Comparison of ENCODE assay signal across 15 cellular contexts in genomic region chr13:44075113-44075512, GRCh38.
DNase-seq lines count a peak whose midpoint lies in the region; ATAC-seq and TF ChIP-seq lines count a peak whose summit lies in the region.
"Had no signal": no experiment of that assay in that cellular context is flagged by ENCODE, and none has a peak within 500 bp of the region (broad histone marks: within the 10 kb centered on the region; RNA-seq: fewer than 3 reads in every experiment).

No MANE protein-coding gene starts in this region.

- no peaks in the 10 kb centered on the region for H3K9me2 ChIP-seq in PC-9 (ENCODE audit: insufficient read depth)

- CTCF ChIA-PET in PC-9 (lab: Charles Lee): no interaction called here

- H3F3A ChIP-seq in PC-9 (ENCODE audit: insufficient read depth, low read depth): no peaks in the 10 kb centered on the region

- TF ChIP-seq CTCF in left ventricle myocardium inferior (IDR thresholded peaks at IDR 0.05; ENCODE audit: borderline replicate concordance) (no peak), PC-9 (conservative IDR thresholded peaks at IDR 0.05) (no peak)

- no peak overlapping the region for H2AFZ ChIP-seq in PC-9

- no peaks in the 10 kb centered on the region for H3K79me2 ChIP-seq in PC-9 (ENCODE audit: low read depth)

- no TSS peak for BruUV-seq in PC-9 (replicated peaks; lab: Mats Ljungman, UMichigan)

- H3K4me2 ChIP-seq in PC-9: no peak overlapping the region

- POLR2A ChIA-PET in PC-9 (lab: Charles Lee; ENCODE audit: unreplicated experiment): no interaction called here

- peak; percentile 37 for ATAC-seq in Right ventricle myocardium inferior

- H3K9me3 ChIP-seq in left ventricle myocardium inferior (replicated peaks): peaks cover 20% of the 10 kb centered on the region
- H3K9me3 ChIP-seq in PC-9 (ENCODE audit: insufficient read depth, low read depth): no peaks in the 10 kb centered on the region; the same call in 1 of the 2 replicates

- H3K4me3 ChIP-seq in left ventricle myocardium inferior: no peak overlapping the region
- H3K4me3 ChIP-seq in PC-9: no peak overlapping the region

- H4K20me1 ChIP-seq in PC-9 (ENCODE audit: insufficient read depth): no peaks in the 10 kb centered on the region

- H3K36me3 ChIP-seq in left ventricle myocardium inferior (no peaks in the 10 kb centered on the region), PC-9 (ENCODE audit: low read depth) (no peaks in the 10 kb centered on the region)

- H3K27ac ChIP-seq in left ventricle myocardium inferior (replicated peaks) (no peak overlapping the region), PC-9 (no peak overlapping the region)
- H3K27ac ChIP-seq: 22Rv1 had no signal

- peak; percentile 43 for DNase-seq in DMS 273 (lab: John Stamatoyannopoulos, UW; ENCODE audit: unreplicated experiment)
- no peak for DNase-seq in DMS 273 treated with DMSO at 0.1 percent for 48 hours (lab: John Stamatoyannopoulos, UW)
- DNase-seq in Right ventricle myocardium inferior (ENCODE audit: missing footprints): no peak
- DNase-seq in left ventricle myocardium inferior: no peak
- DNase-seq in NCI-H446 treated with DMSO at 0.1 percent for 48 hours (lab: John Stamatoyannopoulos, UW): peak; percentile 92
- peak; percentile 3 for DNase-seq in iris pigment epithelial cell (ENCODE audit: low read depth)
- DNase-seq in PC-9: no peak
- DNase-seq in GM19240 (ENCODE audit: insufficient read length, low spot score): no peak
- DNase-seq: GDM1, H9, KG1, NCI-H1417 treated with DMSO at 0.1 percent for 48 hours, NCI-H2081, NCI-H524 had no signal

- peaks cover 11% of the 10 kb centered on the region for H3K4me1 ChIP-seq in left ventricle myocardium inferior
- H3K4me1 ChIP-seq in PC-9 (replicated peaks; ENCODE audit: insufficient read depth): no peaks in the 10 kb centered on the region

- no peaks in the 10 kb centered on the region for H3K27me3 ChIP-seq in left ventricle myocardium inferior (ENCODE audit: low read depth)
- no peaks in the 10 kb centered on the region for H3K27me3 ChIP-seq in PC-9 (ENCODE audit: insufficient read depth, low read depth)

- intact Hi-C loops in Right ventricle myocardium inferior (cut with DNase I) (no loop called here), left ventricle myocardium inferior (cut with micrococcal nuclease) (no loop called here), PC-9 (cut with micrococcal nuclease; ENCODE audit: unreplicated experiment) (no loop called here)

Comparison
In these comparisons a context has a peak if more than half of its experiments do, and no peak if none do; other contexts are left out.
1. DNase-seq: peak in DMS 273 (single experiment), NCI-H446 treated with DMSO at 0.1 percent for 48 hours (single experiment) and iris pigment epithelial cell (single experiment); none in DMS 273 treated with DMSO at 0.1 percent for 48 hours (single experiment), Right ventricle myocardium inferior (single experiment), left ventricle myocardium inferior (single experiment), PC-9 (0 of 2) and GM19240 (single experiment).